ENCODE assay signal across 8 cellular contexts in the genomic region with DNA sequence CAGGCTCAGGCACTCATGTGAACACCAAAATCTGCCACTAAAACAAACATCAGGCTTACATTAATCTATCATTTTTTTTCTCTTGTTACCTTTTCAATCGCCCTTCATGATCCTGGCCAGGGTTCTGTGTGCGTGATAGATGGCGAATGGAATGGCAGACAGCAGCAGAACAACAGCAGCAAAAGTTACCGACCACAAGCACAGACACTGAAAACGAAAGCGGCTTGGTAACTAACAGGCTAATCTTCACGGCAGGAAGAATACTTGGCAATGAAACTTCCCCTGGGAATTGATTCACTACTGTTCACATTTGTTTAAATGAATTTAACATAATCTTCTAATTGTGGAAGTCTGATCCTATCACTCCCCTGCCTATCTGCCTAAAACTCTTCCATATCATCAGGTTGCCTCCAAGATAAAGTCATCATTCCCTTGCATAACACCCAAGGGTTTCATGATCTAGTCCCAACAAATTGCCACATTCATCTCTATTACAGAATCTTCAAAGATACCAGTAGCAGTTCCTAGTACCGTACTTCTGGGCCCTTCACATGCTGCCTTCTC. TPM values are rescaled to one million over a fixed set of nuclear protein-coding genes. Genes with fewer than 3 reads are reported as not detected.
DNase-seq lines count a peak whose midpoint lies in the region; ATAC-seq and TF ChIP-seq lines count a peak whose summit lies in the region.

No MANE protein-coding gene starts in this region.

- H3K9ac ChIP-seq in neural progenitor cell, result no peak overlapping the region

- H3K27me3 Mint-ChIP-seq in stimulated activated naive CD8-positive, alpha-beta T cell treated with anti-CD3 and anti-CD28 coated beads, Interleukin-15, Interleukin-2, amounts not matched to agents 100 ng/mL and 50 ng/mL, for 24 hours, result no peaks in the 10 kb centered on the region
- no peaks in the 10 kb centered on the region for H3K27me3 Mint-ChIP-seq in neural progenitor cell (ENCODE audit: insufficient read depth, low read depth)

- peaks cover 63% of the 10 kb centered on the region for H3K79me2 ChIP-seq in neural progenitor cell (ENCODE audit: low read depth)

- no peaks in the 10 kb centered on the region for H3K36me3 ChIP-seq in neural progenitor cell

- H3K27ac ChIP-seq in epithelial cell of prostate (peak overlapping the region; percentile 96), neural progenitor cell (peak overlapping the region; percentile 71)

- DNase-seq in stimulated activated naive CD8-positive, alpha-beta T cell treated with anti-CD3 and anti-CD28 coated beads, Interleukin-15, Interleukin-2, amounts not matched to agents 100 U/mL and 50 U/mL, for 24 hours, result no peak
- DNase-seq in NCI-H748 (lab: John Stamatoyannopoulos, UW; ENCODE audit: unreplicated experiment), result peak; percentile 28
- no peak for DNase-seq in epithelial cell of prostate (ENCODE audit: low read depth, low spot score)
- peak; percentile 26 for DNase-seq in neural progenitor cell (ENCODE audit: low spot score)
- DNase-seq in NOMO-1 treated with DMSO at 0.1 percent for 48 hours (lab: John Stamatoyannopoulos, UW; ENCODE audit: unreplicated experiment), result no peak
- no peak for DNase-seq in HK-2 (ENCODE audit: unreplicated experiment)
- no peak for DNase-seq in COLO668 (lab: John Stamatoyannopoulos, UW; ENCODE audit: unreplicated experiment)

- no peak overlapping the region for H2AFZ ChIP-seq in neural progenitor cell (replicated peaks)

- no peaks in the 10 kb centered on the region for H3K9me3 ChIP-seq in neural progenitor cell (ENCODE audit: low read depth)

- H3K4me1 Mint-ChIP-seq in stimulated activated naive CD8-positive, alpha-beta T cell treated with anti-CD3 and anti-CD28 coated beads, Interleukin-15, Interleukin-2, amounts not matched to agents 100 ng/mL and 50 ng/mL, for 24 hours (ENCODE audit: low read depth), result peaks cover 5% of the 10 kb centered on the region
- peaks cover 44% of the 10 kb centered on the region for H3K4me1 Mint-ChIP-seq in neural progenitor cell

- H3K4me3 ChIP-seq in neural progenitor cell, result peak overlapping the region; percentile 22

- H3K27me3 ChIP-seq in neural progenitor cell, result no peaks in the 10 kb centered on the region

- H3F3A ChIP-seq in neural progenitor cell (ENCODE audit: low read depth), result peaks cover 14% of the 10 kb centered on the region

- H3K27ac Mint-ChIP-seq in stimulated activated naive CD8-positive, alpha-beta T cell treated with anti-CD3 and anti-CD28 coated beads, Interleukin-15, Interleukin-2, amounts not matched to agents 100 ng/mL and 50 ng/mL, for 24 hours, result peak overlapping the region; percentile 2
- peak overlapping the region; percentile 87 for H3K27ac Mint-ChIP-seq in neural progenitor cell

- TF ChIP-seq CTCF in neural progenitor cell (IDR thresholded peaks at IDR 0.05), result no peak

- peaks cover 54% of the 10 kb centered on the region for H3K4me1 ChIP-seq in neural progenitor cell

- peak overlapping the region; percentile 70 for H3K4me2 ChIP-seq in neural progenitor cell

- H3K36me3 Mint-ChIP-seq in stimulated activated naive CD8-positive, alpha-beta T cell treated with anti-CD3 and anti-CD28 coated beads, Interleukin-15, Interleukin-2, amounts not matched to agents 100 ng/mL and 50 ng/mL, for 24 hours (ENCODE audit: low read depth), result no peaks in the 10 kb centered on the region
- H3K36me3 Mint-ChIP-seq in neural progenitor cell, result peaks cover 4% of the 10 kb centered on the region

- H3K4me3 Mint-ChIP-seq in stimulated activated naive CD8-positive, alpha-beta T cell treated with anti-CD3 and anti-CD28 coated beads, Interleukin-15, Interleukin-2, amounts not matched to agents 100 ng/mL and 50 ng/mL, for 24 hours, result peak overlapping the region; percentile 54
- H3K4me3 Mint-ChIP-seq in neural progenitor cell, result no peak overlapping the region

- H4K20me1 ChIP-seq in neural progenitor cell (ENCODE audit: low read depth), result peaks cover 14% of the 10 kb centered on the region

- H3K9me3 Mint-ChIP-seq in stimulated activated naive CD8-positive, alpha-beta T cell treated with anti-CD3 and anti-CD28 coated beads, Interleukin-15, Interleukin-2, amounts not matched to agents 100 ng/mL and 50 ng/mL, for 24 hours, result no peaks in the 10 kb centered on the region
- no peaks in the 10 kb centered on the region for H3K9me3 Mint-ChIP-seq in neural progenitor cell

- ATAC-seq in stimulated activated naive CD8-positive, alpha-beta T cell treated with anti-CD3 and anti-CD28 coated beads, Interleukin-15, Interleukin-2, amounts not matched to agents 100 U/mL and 50 U/mL, for 24 hours, result no peak

RNA-seq across cellular contexts. Expression of a gene that starts 28.7 kb away (rescaled TPM):
- total RNA-seq in neural progenitor cell (ENCODE audit: low replicate concordance), result 30.9 and 35.0 TPM in 2 replicates

Comparison
In these comparisons a context has a peak if more than half of its experiments do, and no peak if none do; other contexts are left out.
1. DNase-seq: peak in NCI-H748 (single experiment) and neural progenitor cell (single experiment); none in stimulated activated naive CD8-positive, alpha-beta T cell treated with anti-CD3 and anti-CD28 coated beads, Interleukin-15, Interleukin-2, amounts not matched to agents 100 U/mL and 50 U/mL, for 24 hours (single experiment), epithelial cell of prostate (single experiment), NOMO-1 treated with DMSO at 0.1 percent for 48 hours (single experiment), HK-2 (single experiment) and COLO668 (single experiment).